In genomic region chr15:49047456-49047855, GRCh38 we compare ENCODE assay signal across 22 cellular contexts. TPM values are rescaled to one million over a fixed set of nuclear protein-coding genes. Genes with fewer than 3 reads are reported as not detected.
A peak's percentile ranks its signal among the peaks of the same experiment; 100 is the strongest.
DNase-seq lines count a peak whose midpoint lies in the region; FAIRE-seq and TF ChIP-seq lines count a peak whose summit lies in the region.
"Had no signal": no experiment of that assay in that cellular context is flagged by ENCODE, and none has a peak within 500 bp of the region (broad histone marks: within the 10 kb centered on the region; RNA-seq: fewer than 3 reads in every experiment).

No MANE protein-coding gene starts in this region.

- peaks cover 22 to 34% (median 29%) of the 10 kb centered on the region in 3 donors for H3K4me1 Mint-ChIP-seq in CD8-positive, alpha-beta memory T cell
- H3K4me1 Mint-ChIP-seq in neural crest cell (peaks cover 21% of the 10 kb centered on the region), nephron progenitor cell (peaks cover 17% of the 10 kb centered on the region)

- no peaks in the 10 kb centered on the region for H3K27me3 ChIP-seq in CD8-positive, alpha-beta memory T cell (ENCODE audit: insufficient read depth, low read length, poor library complexity, severe bottlenecking)
- H3K27me3 ChIP-seq in OCI-LY3 (ENCODE audit: low read depth, low read length) (no peaks in the 10 kb centered on the region), endothelial cell of umbilical vein (ENCODE audit: control insufficient read depth in 2 of 2, insufficient read depth in 2 of 2, low read length in 2 of 2) (peaks cover 0 to 1% of the 10 kb centered on the region in 2 experiments)
- H3K27me3 ChIP-seq: gastrocnemius medialis had no signal

- H3K4me3 ChIP-seq in CD8-positive, alpha-beta memory T cell (ENCODE audit: low read length) = no peak overlapping the region
- H3K4me3 ChIP-seq in OCI-LY3 (ENCODE audit: low read length) (no peak overlapping the region), endothelial cell of umbilical vein (replicated peaks in 1 of 3; ENCODE audit: insufficient read depth in 1 of 3, low read depth in 1 of 3, low read length in 3 of 3) (no peak overlapping the region)

- no peaks in the 10 kb centered on the region for H3K9me3 ChIP-seq in CD8-positive, alpha-beta memory T cell (ENCODE audit: low read length)
- H3K9me3 ChIP-seq in OCI-LY3 (ENCODE audit: insufficient read depth, low read length) = no peaks in the 10 kb centered on the region
- H3K9me3 ChIP-seq in endothelial cell of umbilical vein (replicated peaks; ENCODE audit: control insufficient read depth, insufficient read depth, low read length) = no peaks in the 10 kb centered on the region
- H3K9me3 ChIP-seq: gastrocnemius medialis, psoas muscle had no signal

- no peak overlapping the region for H3K27ac ChIP-seq in CD8-positive, alpha-beta memory T cell (ENCODE audit: low read depth, low read length)
- H3K27ac ChIP-seq in OCI-LY3 (ENCODE audit: low read length) (no peak overlapping the region), endothelial cell of umbilical vein (ENCODE audit: insufficient read depth, low read depth, low read length) (no peak overlapping the region)

- no peak overlapping the region for H3K9ac ChIP-seq in OCI-LY3 (ENCODE audit: low read length)
- no peak overlapping the region for H3K9ac ChIP-seq in endothelial cell of umbilical vein (replicated peaks; ENCODE audit: extremely low read depth, insufficient read depth, low read length)

- H3K36me3 Mint-ChIP-seq in CD8-positive, alpha-beta memory T cell = peaks cover 0 to 11% (median 0%) of the 10 kb centered on the region in 3 donors
- H3K36me3 Mint-ChIP-seq in neural crest cell (ENCODE audit: low read depth) = no peaks in the 10 kb centered on the region
- peaks cover under 1% of the 10 kb centered on the region for H3K36me3 Mint-ChIP-seq in nephron progenitor cell (ENCODE audit: low read depth)

- no peak for TF ChIP-seq CTCF in OCI-LY3 (IDR thresholded peaks at IDR 0.05; ENCODE audit: low read depth, low read length)
- no peak for TF ChIP-seq CTCF in endothelial cell of umbilical vein (IDR thresholded peaks at IDR 0.05; ENCODE audit: extremely low read depth in 1 of 2, insufficient read depth in 1 of 2, low read depth in 1 of 2, low read length in 2 of 2)
- TF ChIP-seq CTCF in neural crest cell (conservative IDR thresholded peaks at IDR 0.05) = no peak
- no peak for TF ChIP-seq CTCF in nephron progenitor cell (IDR thresholded peaks at IDR 0.05)

- H3K9me1 ChIP-seq in endothelial cell of umbilical vein (replicated peaks; ENCODE audit: control insufficient read depth, extremely low read depth, insufficient read depth, low read length) = no peaks in the 10 kb centered on the region

- peak overlapping the region in 7 of 8 donors; percentile 9 to 94 (median 76) for H3K27ac Mint-ChIP-seq in CD8-positive, alpha-beta memory T cell
- H3K27ac Mint-ChIP-seq in neural crest cell (ENCODE audit: unreplicated experiment) (peak overlapping the region; percentile 54), nephron progenitor cell (no peak overlapping the region)

- H4K20me1 ChIP-seq in OCI-LY3 (ENCODE audit: insufficient read depth, low read length) = peaks cover 15% of the 10 kb centered on the region; the same call in 1 of the 2 replicates
- H4K20me1 ChIP-seq in endothelial cell of umbilical vein (replicated peaks; ENCODE audit: control insufficient read depth, extremely low read depth, insufficient read depth, low read length) = no peaks in the 10 kb centered on the region

- no peaks in the 10 kb centered on the region for H3K9me3 Mint-ChIP-seq in CD8-positive, alpha-beta memory T cell
- H3K9me3 Mint-ChIP-seq in neural crest cell (peaks cover 4% of the 10 kb centered on the region), nephron progenitor cell (peaks cover 15% of the 10 kb centered on the region)
- H3K9me3 Mint-ChIP-seq: activated naive CD4-positive, alpha-beta T cell treated with anti-CD3 and anti-CD28 coated beads, Interleukin-2, amount 10 ng/mL, durations not matched to agents 7 days and 5 days; CD8-positive, alpha-beta T cell had no signal

- FAIRE-seq in endothelial cell of umbilical vein (lab: Jason Lieb, UNC) = no peak
- FAIRE-seq: TTC549 had no signal

- H3K27me3 Mint-ChIP-seq in CD8-positive, alpha-beta memory T cell = no peaks in the 10 kb centered on the region
- no peaks in the 10 kb centered on the region for H3K27me3 Mint-ChIP-seq in neural crest cell (ENCODE audit: low read depth)
- H3K27me3 Mint-ChIP-seq in nephron progenitor cell (ENCODE audit: low read depth, poor library complexity) = peaks cover 6% of the 10 kb centered on the region
- H3K27me3 Mint-ChIP-seq: naive thymus-derived CD4-positive, alpha-beta T cell had no signal

- no peaks in the 10 kb centered on the region for H3K36me3 ChIP-seq in CD8-positive, alpha-beta memory T cell (ENCODE audit: insufficient read depth, low read length)
- H3K36me3 ChIP-seq in OCI-LY3 (replicated peaks; ENCODE audit: low read depth, low read length) (no peaks in the 10 kb centered on the region), endothelial cell of umbilical vein (ENCODE audit: control insufficient read depth in 2 of 2, extremely low read depth in 1 of 2, insufficient read depth in 2 of 2, low read length in 2 of 2) (no peaks in the 10 kb centered on the region)
- H3K36me3 ChIP-seq: gastrocnemius medialis had no signal

- intact Hi-C loops in endothelial cell of umbilical vein (cut with micrococcal nuclease) = loop anchor here (2.0 to 10.0 kb wide), 4 partner anchors 170 to 717 kb away; partner anchors contain the start of genes DUT and EID1

- DNase-seq in CD8-positive, alpha-beta memory T cell = no peak
- DNase-seq in endothelial cell of umbilical vein (ENCODE audit: low read depth, low spot score) (no peak), neural crest cell (ENCODE audit: low read depth, low spot score) (no peak), NCI-H226 (no peak), OCI-M1 (lab: John Stamatoyannopoulos, UW) (no peak), nephron progenitor cell (no peak)
- no peak for DNase-seq in activated CD4-positive, CD25-positive, alpha-beta regulatory T cell treated with anti-CD3 and anti-CD28 coated beads, Interleukin-2, amount 50 U/mL, for 72 hours
- DNase-seq: activated CD4-positive, alpha-beta T cell treated with anti-CD3 and anti-CD28 coated beads for 4 hours; activated naive CD4-positive, alpha-beta T cell treated with anti-CD3 and anti-CD28 coated beads, Interleukin-2, amount 10 ng/mL, durations not matched to agents 7 days and 5 days; activated T-cell treated with anti-CD3 and anti-CD28 coated beads, Interleukin-2, amount 50 U/mL, for 48 hours; CD8-positive, alpha-beta T cell; effector memory CD4-positive, alpha-beta T cell; gastrocnemius medialis; H9; naive thymus-derived CD4-positive, alpha-beta T cell; NCI-H1694; NCI-H2171; psoas muscle; stimulated activated CD4-positive, alpha-beta T cell treated with anti-CD3 and anti-CD28 coated beads, Interleukin-2, amount 100 ng/mL, for 24 hours; stimulated activated naive CD4-positive, alpha-beta T cell treated with Interleukin-2 at 50 U/mL for 16 hours had no signal

- H3K4me1 ChIP-seq in CD8-positive, alpha-beta memory T cell (ENCODE audit: insufficient read depth, low read length) = peaks cover 23% of the 10 kb centered on the region
- H3K4me1 ChIP-seq in OCI-LY3 (ENCODE audit: low read length) (peaks cover 20% of the 10 kb centered on the region), endothelial cell of umbilical vein (ENCODE audit: control insufficient read depth, extremely low read depth, insufficient read depth, low read length) (peaks cover 18% of the 10 kb centered on the region)

- peak overlapping the region; percentile 81 for H3K4me2 ChIP-seq in OCI-LY3 (ENCODE audit: low read length)
- H3K4me2 ChIP-seq in endothelial cell of umbilical vein (ENCODE audit: insufficient read depth, low read length) = no peak overlapping the region

- CTCF ChIA-PET in CD8-positive, alpha-beta memory T cell (lab: Charles Lee) = interaction anchor here (0.9 to 1.5 kb wide), 2 partner anchors 109 to 169 kb away, joined by 3 to 4 read pairs; partner anchors contain the start of genes COPS2 and EID1
- CTCF ChIA-PET in endothelial cell of umbilical vein (lab: Charles Lee) = interaction anchor here (1.5 to 5.1 kb wide), 4 partner anchors 13 to 108 kb away, joined by 4 to 36 read pairs (median 10); partner anchors contain the start of gene COPS2

- H3K79me2 ChIP-seq in OCI-LY3 (ENCODE audit: low read length) (peaks cover 34% of the 10 kb centered on the region), endothelial cell of umbilical vein (ENCODE audit: control insufficient read depth, insufficient read depth, low read length) (peaks cover 29% of the 10 kb centered on the region)

- H2AFZ ChIP-seq in OCI-LY3 (ENCODE audit: low read depth, low read length) = peak overlapping the region; percentile 96; the same call in 1 of the 2 replicates
- H2AFZ ChIP-seq in endothelial cell of umbilical vein (ENCODE audit: low read depth, low read length) = peak overlapping the region; percentile 64

- TF ChIP-seq POLR2A in endothelial cell of umbilical vein (IDR thresholded peaks at IDR 0.05; ENCODE audit: low read depth, low read length) = no peak

- dilution Hi-C loops in endothelial cell of umbilical vein (cut with MboI; ENCODE audit: extremely low pct_ligation_motif_present, low sequenced_read_pairs) = no loop called here

- BruUV-seq in endothelial cell of umbilical vein (replicated peaks; lab: Mats Ljungman, UMichigan) = no TSS peak

- H3K4me3 Mint-ChIP-seq in CD8-positive, alpha-beta memory T cell = peak overlapping the region in 3 of 7 donors; percentile 44 to 98 (median 94)
- H3K4me3 Mint-ChIP-seq in neural crest cell = peak overlapping the region; percentile 99
- no peak overlapping the region for H3K4me3 Mint-ChIP-seq in nephron progenitor cell

- POLR2A ChIA-PET in CD8-positive, alpha-beta memory T cell (lab: Charles Lee) = interaction anchor here (2.1 kb wide), 1 partner anchor 169 kb away, joined by 9 read pairs; the partner anchor contains the start of gene EID1
- POLR2A ChIA-PET in endothelial cell of umbilical vein (lab: Charles Lee) = interaction anchor here (1.5 kb wide), 1 partner anchor 13 kb away, joined by 4 read pairs; no protein-coding TSS in a partner anchor

TF ChIP-seq in endothelial cell of umbilical vein, 7 proteins besides CTCF, POLR2A, EP300 and RAD21 (continues in another document):
- TF ChIP-seq EZH2 (IDR thresholded peaks at IDR 0.05; ENCODE audit: borderline replicate concordance, low read depth, low read length, severe bottlenecking) (no peak), MYC (IDR thresholded peaks at IDR 0.05; ENCODE audit: low read depth, low read length) (no peak)

RNA-seq across cellular contexts. Expression of gene SECISBP2L, which starts 1.2 kb away (rescaled TPM):
- 10 to 100 TPM; 27.2 to 28.1 TPM for total RNA-seq in CD8-positive, alpha-beta memory T cell
- 24.7 TPM for polyA plus RNA-seq in CD8-positive, alpha-beta memory T cell
- total RNA-seq in endothelial cell of umbilical vein (44.7 and 52.3 TPM in 2 replicates), neural crest cell (39.2 and 44.5 TPM in 2 replicates)
- 23.1 and 23.2 TPM in 2 replicates for polyA plus RNA-seq in endothelial cell of umbilical vein
- polyA plus RNA-seq in endothelial cell of umbilical vein (2011; cell fraction: cytosol; rRNA removed) = 9.3 and 10.1 TPM in 2 replicates
- 25.5 and 26.3 TPM in 2 replicates for polyA plus RNA-seq in endothelial cell of umbilical vein (2011; cell fraction: nucleus; rRNA removed)
- polyA plus RNA-seq in endothelial cell of umbilical vein (2012) = 16.2 and 20.6 TPM in 2 replicates
- polyA minus RNA-seq in endothelial cell of umbilical vein = 115 TPM in 2 replicates
- 11.1 TPM for polyA minus RNA-seq in endothelial cell of umbilical vein (2011; cell fraction: cytosol; rRNA and poly(A)+ RNA removed)
- polyA minus RNA-seq in endothelial cell of umbilical vein (2011; cell fraction: nucleus; rRNA and poly(A)+ RNA removed) = 101 and 132 TPM in 2 replicates
